Comparison of ENCODE assay signal across 35 cellular contexts in the genomic region with DNA sequence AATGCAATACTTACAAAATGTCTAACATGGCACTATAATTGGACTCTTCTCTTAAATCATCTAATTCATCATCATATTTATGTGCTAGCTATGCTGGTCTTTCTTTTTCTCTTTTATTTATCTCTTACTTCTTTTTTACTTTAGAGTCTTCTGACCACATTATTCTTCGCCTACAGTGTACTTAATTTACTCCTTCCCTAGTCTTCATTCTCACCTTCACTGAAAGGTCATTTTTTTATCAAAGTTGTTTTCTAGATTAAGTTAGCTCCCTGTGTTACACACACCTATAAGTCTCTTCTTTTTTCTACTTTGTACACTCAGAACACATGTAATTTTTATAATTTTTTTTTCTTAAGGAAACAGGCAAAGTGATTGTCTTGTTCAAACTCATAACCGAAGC.
"Had no signal": no experiment of that assay in that cellular context is flagged by ENCODE, and none has a peak within 500 bp of the region (broad histone marks: within the 10 kb centered on the region; RNA-seq: fewer than 3 reads in every experiment).

No MANE protein-coding gene starts in this region.

- H3K36me3 ChIP-seq: MG63 had no signal

- H3K27me3 ChIP-seq: MG63 had no signal

- DNase-seq: Kasumi-1, MG63, MM.1S, MV-4-11, NCI-H1048, NCI-H1092, NCI-H1092 treated with DMSO at 0.1 percent for 48 hours, NCI-H1105, NCI-H1105 treated with DMSO at 0.1 percent for 48 hours, NCI-H1417, NCI-H1417 treated with DMSO at 0.1 percent for 48 hours, NCI-H1436, NCI-H1436 treated with DMSO at 0.1 percent for 48 hours, NCI-H146, NCI-H1694, NCI-H1694 treated with DMSO at 0.1 percent for 48 hours, NCI-H187, NCI-H187 treated with DMSO at 0.1 percent for 48 hours, NCI-H1930, NCI-H2029, NCI-H2029 treated with DMSO at 0.1 percent for 48 hours, NCI-H2081, NCI-H2081 treated with DMSO at 0.1 percent for 48 hours, NCI-H2107, NCI-H2171, NCI-H2171 treated with DMSO at 0.1 percent for 48 hours, NCI-H2227 treated with DMSO at 0.1 percent for 48 hours, NCI-H226, NCI-H345, NCI-H446, NCI-H446 treated with DMSO at 0.1 percent for 48 hours, NCI-H510A, NCI-H510A treated with DMSO at 0.1 percent for 48 hours, NCI-H524, NCI-H524 treated with DMSO at 0.1 percent for 48 hours had no signal

- H3K9me3 ChIP-seq: MG63 had no signal

- H3K4me3 ChIP-seq: MG63 had no signal
